In genomic region chr17:77323413-77324171, GRCh38 we compare ENCODE assay signal across 8 cellular contexts.
A peak's percentile ranks its signal among the peaks of the same experiment; 100 is the strongest.
DNase-seq lines count a peak whose midpoint lies in the region; ATAC-seq and TF ChIP-seq lines count a peak whose summit lies in the region.

No MANE protein-coding gene starts in this region.

- no peaks in the 10 kb centered on the region for H3K9me3 ChIP-seq in hepatocyte (ENCODE audit: low read depth)

- H3K9me2 ChIP-seq in hepatocyte (replicated peaks; ENCODE audit: insufficient read depth), result no peaks in the 10 kb centered on the region

- CTCF ChIA-PET in activated CD4-positive, alpha-beta T cell treated with anti-CD3 and anti-CD28 coated beads, Interleukin-2, amount 10 ng/mL, durations not matched to agents 7 days and 5 days (lab: Charles Lee), result interaction anchor here (0.8 to 2.6 kb wide), 4 partner anchors 8 to 187 kb away, joined by 3 to 8 read pairs (median 4); no protein-coding TSS in a partner anchor

- no peaks in the 10 kb centered on the region for H4K20me1 ChIP-seq in hepatocyte (ENCODE audit: insufficient read depth, poor library complexity, severe bottlenecking)

- POLR2A ChIA-PET in activated CD4-positive, alpha-beta T cell treated with anti-CD3 and anti-CD28 coated beads, Interleukin-2, amount 10 ng/mL, durations not matched to agents 7 days and 5 days (lab: Charles Lee), result no interaction called here

- DNase-seq in activated CD4-positive, alpha-beta T cell treated with anti-CD3 and anti-CD28 coated beads, Interleukin-2, amount 10 ng/mL, durations not matched to agents 7 days and 5 days, result peak; percentile 33
- no peak for DNase-seq in activated CD4-positive, alpha-beta T cell treated with anti-CD3 and anti-CD28 coated beads, Interleukin-2, amount 10 ng/mL, durations not matched to agents 24 days and 14 days
- DNase-seq in activated CD8-positive, alpha-beta memory T cell treated with anti-CD3 and anti-CD28 coated beads, Interleukin-2, amount 50 U/mL, for 4 hours, result peak; percentile 13
- peak; percentile 68 for DNase-seq in hepatocyte (ENCODE audit: low spot score)
- DNase-seq in stimulated activated naive B cell treated with anti-CD40 and anti-IgM and Interleukin-4, amounts not matched to agents 10 μg/mL and 1 μg/mL and 100 μg/mL, for 72 hours, result peak; percentile 63
- DNase-seq in NCI-H1105 (lab: John Stamatoyannopoulos, UW), result no peak

- H3K36me3 Mint-ChIP-seq in activated CD4-positive, alpha-beta T cell treated with anti-CD3 and anti-CD28 coated beads, Interleukin-2, amount 10 ng/mL, durations not matched to agents 7 days and 5 days (ENCODE audit: low read depth), result no peaks in the 10 kb centered on the region
- no peaks in the 10 kb centered on the region for H3K36me3 Mint-ChIP-seq in activated CD4-positive, alpha-beta T cell treated with anti-CD3 and anti-CD28 coated beads, Interleukin-2, amount 10 ng/mL, durations not matched to agents 24 days and 14 days (ENCODE audit: low read depth)
- peaks cover 7 to 32% of the 10 kb centered on the region in 2 donors for H3K36me3 Mint-ChIP-seq in stimulated activated naive B cell treated with anti-CD40 and anti-IgM and Interleukin-4, amounts not matched to agents 10 μg/mL and 1 μg/mL and 100 μg/mL, for 72 hours

- peak overlapping the region; percentile 97 for H3K27ac ChIP-seq in hepatocyte

- H3K4me1 Mint-ChIP-seq in activated CD4-positive, alpha-beta T cell treated with anti-CD3 and anti-CD28 coated beads, Interleukin-2, amount 10 ng/mL, durations not matched to agents 7 days and 5 days, result peaks cover 62% of the 10 kb centered on the region
- peaks cover 48% of the 10 kb centered on the region for H3K4me1 Mint-ChIP-seq in activated CD4-positive, alpha-beta T cell treated with anti-CD3 and anti-CD28 coated beads, Interleukin-2, amount 10 ng/mL, durations not matched to agents 24 days and 14 days
- H3K4me1 Mint-ChIP-seq in stimulated activated naive B cell treated with anti-CD40 and anti-IgM and Interleukin-4, amounts not matched to agents 10 μg/mL and 1 μg/mL and 100 μg/mL, for 72 hours, result peaks cover 69 to 100% of the 10 kb centered on the region in 2 donors

- TF ChIP-seq CTCF in hepatocyte (IDR thresholded peaks at IDR 0.05; ENCODE audit: poor library complexity), result no peak

- no peaks in the 10 kb centered on the region for H3K27me3 Mint-ChIP-seq in activated CD4-positive, alpha-beta T cell treated with anti-CD3 and anti-CD28 coated beads, Interleukin-2, amount 10 ng/mL, durations not matched to agents 7 days and 5 days
- no peaks in the 10 kb centered on the region for H3K27me3 Mint-ChIP-seq in activated CD4-positive, alpha-beta T cell treated with anti-CD3 and anti-CD28 coated beads, Interleukin-2, amount 10 ng/mL, durations not matched to agents 24 days and 14 days
- H3K27me3 Mint-ChIP-seq in stimulated activated naive B cell treated with anti-CD40 and anti-IgM and Interleukin-4, amounts not matched to agents 10 μg/mL and 1 μg/mL and 100 μg/mL, for 72 hours, result no peaks in the 10 kb centered on the region

- H3K4me1 ChIP-seq in hepatocyte (ENCODE audit: insufficient read depth), result peaks cover 82% of the 10 kb centered on the region

- H3K4me3 Mint-ChIP-seq in activated CD4-positive, alpha-beta T cell treated with anti-CD3 and anti-CD28 coated beads, Interleukin-2, amount 10 ng/mL, durations not matched to agents 7 days and 5 days, result no peak overlapping the region
- no peak overlapping the region for H3K4me3 Mint-ChIP-seq in activated CD4-positive, alpha-beta T cell treated with anti-CD3 and anti-CD28 coated beads, Interleukin-2, amount 10 ng/mL, durations not matched to agents 24 days and 14 days
- peak overlapping the region; percentile 90 to 91 for H3K4me3 Mint-ChIP-seq in stimulated activated naive B cell treated with anti-CD40 and anti-IgM and Interleukin-4, amounts not matched to agents 10 μg/mL and 1 μg/mL and 100 μg/mL, for 72 hours

- ATAC-seq in stimulated activated naive B cell treated with anti-CD40 and anti-IgM and Interleukin-4, amounts not matched to agents 10 μg/mL and 1 μg/mL and 100 μg/mL, for 72 hours (replicated peaks), result peak; percentile 4 to 5
- ATAC-seq in HG03442 (IDR thresholded peaks at IDR 0.05; ENCODE audit: unreplicated experiment) (no peak), GM21526 (IDR thresholded peaks at IDR 0.05; ENCODE audit: low FRiP score, unreplicated experiment) (no peak)

- H3K27ac Mint-ChIP-seq in activated CD4-positive, alpha-beta T cell treated with anti-CD3 and anti-CD28 coated beads, Interleukin-2, amount 10 ng/mL, durations not matched to agents 7 days and 5 days, result no peak overlapping the region
- no peak overlapping the region for H3K27ac Mint-ChIP-seq in activated CD4-positive, alpha-beta T cell treated with anti-CD3 and anti-CD28 coated beads, Interleukin-2, amount 10 ng/mL, durations not matched to agents 24 days and 14 days
- peak overlapping the region; percentile 98 for H3K27ac Mint-ChIP-seq in stimulated activated naive B cell treated with anti-CD40 and anti-IgM and Interleukin-4, amounts not matched to agents 10 μg/mL and 1 μg/mL and 100 μg/mL, for 72 hours

- no peak overlapping the region for H2AFZ ChIP-seq in hepatocyte

- H3K4me2 ChIP-seq in hepatocyte, result peak overlapping the region; percentile 71

- no peaks in the 10 kb centered on the region for H3K27me3 ChIP-seq in hepatocyte

- peaks cover 79% of the 10 kb centered on the region for H3K79me2 ChIP-seq in hepatocyte

- H3K36me3 ChIP-seq in hepatocyte (replicated peaks; ENCODE audit: insufficient read depth, low read depth), result no peaks in the 10 kb centered on the region

- no peak overlapping the region for H3K4me3 ChIP-seq in hepatocyte

- H3K9me3 Mint-ChIP-seq in activated CD4-positive, alpha-beta T cell treated with anti-CD3 and anti-CD28 coated beads, Interleukin-2, amount 10 ng/mL, durations not matched to agents 7 days and 5 days, result no peaks in the 10 kb centered on the region
- no peaks in the 10 kb centered on the region for H3K9me3 Mint-ChIP-seq in activated CD4-positive, alpha-beta T cell treated with anti-CD3 and anti-CD28 coated beads, Interleukin-2, amount 10 ng/mL, durations not matched to agents 24 days and 14 days
- no peaks in the 10 kb centered on the region for H3K9me3 Mint-ChIP-seq in stimulated activated naive B cell treated with anti-CD40 and anti-IgM and Interleukin-4, amounts not matched to agents 10 μg/mL and 1 μg/mL and 100 μg/mL, for 72 hours

- intact Hi-C loops in activated CD4-positive, alpha-beta T cell treated with anti-CD3 and anti-CD28 coated beads, Interleukin-2, amount 10 ng/mL, durations not matched to agents 24 days and 14 days (cut with micrococcal nuclease), result no loop called here

- 72% methylated on average over 36 of the region's 36 CpGs for WGBS in hepatocyte (ENCODE audit: low lambda C conversion rate, missing lambda C conversion rate)

Comparison
In these comparisons a context has a peak if more than half of its experiments do, and no peak if none do; other contexts are left out.
1. DNase-seq: peak in activated CD4-positive, alpha-beta T cell treated with anti-CD3 and anti-CD28 coated beads, Interleukin-2, amount 10 ng/mL, durations not matched to agents 7 days and 5 days (single experiment), activated CD8-positive, alpha-beta memory T cell treated with anti-CD3 and anti-CD28 coated beads, Interleukin-2, amount 50 U/mL, for 4 hours (single experiment), hepatocyte (single experiment) and stimulated activated naive B cell treated with anti-CD40 and anti-IgM and Interleukin-4, amounts not matched to agents 10 μg/mL and 1 μg/mL and 100 μg/mL, for 72 hours (single experiment); none in activated CD4-positive, alpha-beta T cell treated with anti-CD3 and anti-CD28 coated beads, Interleukin-2, amount 10 ng/mL, durations not matched to agents 24 days and 14 days (single experiment) and NCI-H1105 (single experiment).
2. H3K4me3 Mint-ChIP-seq: peak in stimulated activated naive B cell treated with anti-CD40 and anti-IgM and Interleukin-4, amounts not matched to agents 10 μg/mL and 1 μg/mL and 100 μg/mL, for 72 hours (2 of 2); none in activated CD4-positive, alpha-beta T cell treated with anti-CD3 and anti-CD28 coated beads, Interleukin-2, amount 10 ng/mL, durations not matched to agents 7 days and 5 days (single experiment) and activated CD4-positive, alpha-beta T cell treated with anti-CD3 and anti-CD28 coated beads, Interleukin-2, amount 10 ng/mL, durations not matched to agents 24 days and 14 days (single experiment).
3. ATAC-seq: peak in stimulated activated naive B cell treated with anti-CD40 and anti-IgM and Interleukin-4, amounts not matched to agents 10 μg/mL and 1 μg/mL and 100 μg/mL, for 72 hours (2 of 2); none in HG03442 (single experiment) and GM21526 (single experiment).